8 cellular contexts compared by ENCODE assay signal in the genomic region with DNA sequence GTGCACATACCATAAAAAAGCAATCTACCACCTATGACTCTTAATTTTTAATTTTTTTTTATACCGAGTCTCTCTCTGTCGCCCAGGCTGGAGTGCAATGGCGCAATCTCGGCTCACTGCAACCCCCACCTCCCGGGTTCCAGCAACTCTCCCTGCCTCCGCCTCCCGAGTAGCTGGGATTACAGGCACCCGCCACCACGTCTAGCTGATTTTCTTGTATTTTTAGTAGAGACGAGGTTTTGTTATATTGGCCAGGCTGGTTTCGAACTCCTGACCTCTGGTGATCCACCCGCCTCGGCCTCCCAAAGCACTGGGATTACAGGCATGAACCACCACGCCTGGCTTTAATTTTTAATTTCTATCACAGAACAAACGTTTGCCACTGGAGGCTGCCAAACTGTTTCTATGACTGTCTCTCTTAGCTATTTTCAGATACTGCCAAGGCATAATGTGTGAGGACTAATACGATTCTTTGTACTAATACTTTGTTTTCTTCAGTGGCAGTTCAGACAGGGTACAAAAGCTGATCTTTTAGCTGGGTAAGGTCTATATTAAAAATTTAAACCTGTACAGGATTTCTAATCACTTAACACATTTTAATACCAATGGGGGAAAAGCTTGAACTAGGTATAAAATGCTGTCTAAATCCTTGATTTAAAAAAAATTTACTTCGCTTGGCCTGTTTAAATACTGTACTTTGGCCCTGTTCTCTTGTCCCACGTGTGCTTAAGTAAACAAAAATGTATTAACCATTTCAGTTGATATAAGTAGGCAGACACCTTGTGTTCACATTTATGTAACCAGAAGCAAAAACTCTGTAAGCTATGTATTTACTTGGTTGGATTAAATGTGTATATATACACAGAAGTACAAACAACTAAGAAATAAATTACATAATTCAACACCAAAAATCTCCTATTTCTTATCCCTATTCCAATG. TPM values are rescaled to one million over a fixed set of nuclear protein-coding genes. Genes with fewer than 3 reads are reported as not detected.
DNase-seq lines count a peak whose midpoint lies in the region; ATAC-seq and TF ChIP-seq lines count a peak whose summit lies in the region.

No MANE protein-coding gene starts in this region.

- no peak overlapping the region for H2AFZ ChIP-seq in ACC112 (ENCODE audit: low read length, unreplicated experiment)

- no peak for TF ChIP-seq POLR2A in right lobe of liver (IDR thresholded peaks at IDR 0.05)

- intact Hi-C loops in ascending aorta (cut with DNase I) = loop anchor here (2.0 to 10.0 kb wide), 7 partner anchors 101 to 807 kb away; partner anchors contain the start of genes HSPA4L and SCLT1
- intact Hi-C loops in right lobe of liver (cut with DNase I) = no loop called here

- H3K79me2 ChIP-seq in ACC112 (ENCODE audit: control insufficient read depth, insufficient read depth, low read length, unreplicated experiment) = peaks cover 79% of the 10 kb centered on the region

- H3K27me3 ChIP-seq in ACC112 (ENCODE audit: insufficient read depth, low read length) = no peaks in the 10 kb centered on the region
- H3K27me3 ChIP-seq in HAP-1 (ENCODE audit: low read depth) = no peaks in the 10 kb centered on the region
- no peaks in the 10 kb centered on the region for H3K27me3 ChIP-seq in ascending aorta
- no peaks in the 10 kb centered on the region for H3K27me3 ChIP-seq in right lobe of liver

- TF ChIP-seq CTCF in ascending aorta (IDR thresholded peaks at IDR 0.05) (no peak), right lobe of liver (IDR thresholded peaks at IDR 0.05) (no peak)

- in situ Hi-C loops in HAP-1 (cut with MboI; ENCODE audit: low sequenced_read_pairs) = no loop called here

- H3K4me3 ChIP-seq in ACC112 (ENCODE audit: low read depth, low read length) (peak overlapping the region; percentile 89), HAP-1 (peak overlapping the region; percentile 61), ascending aorta (peak overlapping the region; percentile 91 to 93), right lobe of liver (peak overlapping the region; percentile 69 to 82 (median 74))

- no peaks in the 10 kb centered on the region for H3K9me3 ChIP-seq in HAP-1
- H3K9me3 ChIP-seq in ascending aorta = no peaks in the 10 kb centered on the region
- no peaks in the 10 kb centered on the region for H3K9me3 ChIP-seq in right lobe of liver

- WGBS in right lobe of liver (ENCODE audit: insufficient coverage, low coverage, low lambda C conversion rate, missing lambda C conversion rate) = 25% methylated on average over 18 of the region's 18 CpGs

- no peak for DNase-seq in HAP-1 (ENCODE audit: low spot score in 2 of 2)
- no peak for DNase-seq in ascending aorta (ENCODE audit: low spot score in 2 of 2)
- DNase-seq in right lobe of liver = peak in 2 of 3 donors; percentile 56 to 60
- no peak for DNase-seq in NCI-H1436 (lab: John Stamatoyannopoulos, UW)
- no peak for DNase-seq in activated CD8-positive, alpha-beta memory T cell treated with anti-CD3 and anti-CD28 coated beads, Interleukin-2, amount 50 U/mL, for 4 hours

- H3K27ac ChIP-seq in ACC112 (ENCODE audit: low read depth, low read length) (peak overlapping the region; percentile 57), ascending aorta (peak overlapping the region in 1 of 2 donors; percentile 47), right lobe of liver (peak overlapping the region; percentile 57 to 87 (median 65))

- H3K4me1 ChIP-seq in ACC112 (ENCODE audit: control insufficient read depth, insufficient read depth, low read length, unreplicated experiment) = peaks cover 16% of the 10 kb centered on the region
- peaks cover 14% of the 10 kb centered on the region for H3K4me1 ChIP-seq in HAP-1
- peaks cover 0 to 11% of the 10 kb centered on the region in 2 donors for H3K4me1 ChIP-seq in ascending aorta
- peaks cover 0 to 35% (median 8%) of the 10 kb centered on the region in 4 donors for H3K4me1 ChIP-seq in right lobe of liver

- 0 out of 2 replicates have a peak, but pooled peaks cover 5% of the 10 kb centered on the region for H3K36me3 ChIP-seq in ACC112 (ENCODE audit: insufficient read depth, low read length)
- H3K36me3 ChIP-seq in HAP-1 (replicated peaks) = 0 out of 2 replicates have a peak, but pooled peaks cover 2% of the 10 kb centered on the region
- H3K36me3 ChIP-seq in ascending aorta = no peaks in the 10 kb centered on the region
- no peaks in the 10 kb centered on the region for H3K36me3 ChIP-seq in right lobe of liver

- ATAC-seq in right lobe of liver = peak in 1 of 4 donors; percentile 19
- no peak for ATAC-seq in GM18498 (IDR thresholded peaks at IDR 0.05; ENCODE audit: unreplicated experiment)
- no peak for ATAC-seq in HG02571 (IDR thresholded peaks at IDR 0.05; ENCODE audit: unreplicated experiment)

RNA-seq across cellular contexts. Expression of gene PGRMC2, which starts 2.3 kb away (rescaled TPM):
- total RNA-seq in ascending aorta = 16.5 TPM
- total RNA-seq in right lobe of liver = 100 to 1,000 TPM in 1 of 6 experiments, 10 to 100 TPM in 5; 54.3 to 129 (median 65.7) TPM

Comparison
In these comparisons a context has a peak if more than half of its experiments do, and no peak if none do; other contexts are left out.
1. DNase-seq: peak in right lobe of liver (2 of 3); none in HAP-1 (0 of 2), ascending aorta (0 of 2), NCI-H1436 (single experiment) and activated CD8-positive, alpha-beta memory T cell treated with anti-CD3 and anti-CD28 coated beads, Interleukin-2, amount 50 U/mL, for 4 hours (single experiment).
2. Peak in every context shown above with its lines, with median percentiles within 50 percentile points of each other: H3K4me3 ChIP-seq.